Comparison of ENCODE assay signal across 15 cellular contexts in the genomic region with DNA sequence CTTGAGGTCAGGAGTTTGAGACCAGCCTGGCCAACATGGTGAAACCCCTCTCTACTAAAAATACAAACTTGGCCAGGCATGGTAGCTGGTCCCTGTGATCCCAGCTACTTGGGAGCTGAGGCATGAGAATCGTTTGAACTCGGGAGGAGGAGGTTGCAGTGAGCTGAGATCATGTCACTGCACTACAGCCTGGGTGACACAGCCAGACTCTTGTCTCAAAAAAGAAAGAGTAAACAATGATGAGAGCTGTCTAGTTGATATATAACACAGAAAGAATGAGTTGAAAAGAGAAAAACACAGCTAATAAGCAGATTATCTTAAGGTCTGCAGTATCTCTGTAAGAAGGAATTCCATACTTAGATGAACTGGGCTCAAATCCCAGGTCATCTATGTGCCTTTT.
"Had no signal": no experiment of that assay in that cellular context is flagged by ENCODE, and none has a peak within 500 bp of the region (broad histone marks: within the 10 kb centered on the region; RNA-seq: fewer than 3 reads in every experiment).

No MANE protein-coding gene starts in this region.

- H3K36me3 ChIP-seq: cardiac muscle cell, esophagus squamous epithelium, pancreas, tibial artery, WERI-Rb-1 had no signal

- ATAC-seq: effector memory CD8-positive, alpha-beta T cell; left cardiac atrium; pancreas had no signal

- H3K4me1 ChIP-seq: pancreas had no signal

- H3K27me3 ChIP-seq: cardiac muscle cell, esophagus squamous epithelium, pancreas, tibial artery had no signal

- H3K9me3 ChIP-seq: esophagus squamous epithelium, pancreas, tibial artery had no signal

- H3K4me3 ChIP-seq: cardiac muscle cell, esophagus squamous epithelium, pancreas, tibial artery had no signal

- H3K27ac ChIP-seq: cardiac muscle cell, pancreas, tibial artery, WERI-Rb-1 had no signal

- DNase-seq: activated CD4-positive, alpha-beta T cell treated with anti-CD3 and anti-CD28 coated beads, Interleukin-2, amount 50 U/mL, for 48 hours; activated gamma-delta T cell treated with Interleukin-2 at 50 U/mL for 16 hours; effector memory CD8-positive, alpha-beta T cell; esophagus squamous epithelium; hippocampal formation; left cardiac atrium; naive B cell; pancreas; stimulated activated naive CD4-positive, alpha-beta T cell treated with Interleukin-2 at 50 U/mL for 16 hours; substantia nigra; SW 1271; T-helper 2 cell; tibial artery; WERI-Rb-1 had no signal
